In the genomic region with DNA sequence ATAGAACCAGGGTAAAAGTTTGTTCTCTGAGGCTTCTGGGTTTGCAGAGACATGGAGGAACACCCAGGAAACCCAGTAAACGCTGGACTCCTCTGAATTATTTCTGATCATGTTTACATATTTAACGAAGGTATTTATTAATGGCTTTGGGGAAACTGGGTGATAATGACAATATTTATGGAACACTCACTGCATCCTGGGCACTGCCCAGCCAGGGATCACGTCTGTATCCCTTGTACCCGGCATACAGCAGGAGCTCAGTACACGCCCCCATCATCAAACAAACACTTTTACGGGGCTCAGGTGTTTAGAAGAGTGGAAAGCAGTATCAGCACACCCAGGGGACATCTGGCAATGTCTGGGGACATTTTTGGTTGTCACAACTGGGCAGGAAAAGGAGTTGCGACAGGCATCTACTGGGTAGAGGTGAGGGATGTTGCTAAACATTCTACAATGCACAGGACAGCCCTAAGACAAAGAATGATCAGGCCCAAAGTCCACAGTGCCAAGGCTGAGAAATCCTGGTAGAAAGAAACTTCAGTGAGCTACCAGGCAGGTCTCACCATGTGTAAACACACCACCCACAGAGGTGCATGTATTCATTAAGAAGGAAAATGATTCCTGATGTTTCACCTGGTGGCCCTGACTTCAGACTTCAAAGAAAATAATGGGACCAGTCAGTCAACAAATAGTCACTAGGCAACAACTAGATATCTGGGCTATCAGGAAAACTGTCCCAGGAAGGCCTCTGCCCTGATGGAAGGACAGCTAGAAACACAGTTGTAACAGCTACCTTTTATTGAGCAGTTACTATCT, we compare ENCODE assay signal across 8 cellular contexts. TPM values are rescaled to one million over a fixed set of nuclear protein-coding genes. Genes with fewer than 3 reads are reported as not detected.
DNase-seq lines count a peak whose midpoint lies in the region; ATAC-seq and TF ChIP-seq lines count a peak whose summit lies in the region.

No MANE protein-coding gene starts in this region.

- CTCF ChIA-PET in Calu3 (lab: Charles Lee): interaction anchor here (0.5 to 1.9 kb wide), 16 partner anchors 10 to 1364 kb away, joined by 3 to 34 read pairs (median 4); partner anchors contain the start of gene ZMYND8

- H3K36me3 Mint-ChIP-seq in Calu3 (ENCODE audit: insufficient read depth, unreplicated experiment): peaks cover 67% of the 10 kb centered on the region
- peaks cover 11% of the 10 kb centered on the region for H3K36me3 Mint-ChIP-seq in effector memory CD8-positive, alpha-beta T cell (ENCODE audit: insufficient read depth)
- H3K36me3 Mint-ChIP-seq in osteocyte (ENCODE audit: unreplicated experiment): peaks cover 8% of the 10 kb centered on the region

- H3K4me1 Mint-ChIP-seq in Calu3 (ENCODE audit: low read depth, unreplicated experiment) (peaks cover 78% of the 10 kb centered on the region), osteocyte (ENCODE audit: unreplicated experiment) (peaks cover 79% of the 10 kb centered on the region)
- H3K4me1 Mint-ChIP-seq in effector memory CD8-positive, alpha-beta T cell (ENCODE audit: low read depth in 2 of 2): peaks cover 50 to 54% of the 10 kb centered on the region in 2 donors

- intact Hi-C loops in Calu3 (cut with micrococcal nuclease; ENCODE audit: unreplicated experiment): loop anchor here (2.0 kb wide), 1 partner anchor 14 kb away; no protein-coding TSS in a partner anchor

- DNase-seq in Calu3 (peak; percentile 75), NCI-H345 treated with DMSO at 0.1 percent for 48 hours (lab: John Stamatoyannopoulos, UW; ENCODE audit: unreplicated experiment) (peak; percentile 77), osteocyte (ENCODE audit: extremely low spot score, unreplicated experiment) (no peak), GM19240 (ENCODE audit: insufficient read length, low spot score) (no peak), NCI-H187 (lab: John Stamatoyannopoulos, UW) (no peak), middle frontal gyrus (ENCODE audit: extremely low spot score, low spot score) (no peak), HK-2 (ENCODE audit: unreplicated experiment) (no peak)
- no peak for DNase-seq in effector memory CD8-positive, alpha-beta T cell

- H3K9me3 Mint-ChIP-seq in Calu3 (ENCODE audit: low read depth, unreplicated experiment) (no peaks in the 10 kb centered on the region), osteocyte (ENCODE audit: unreplicated experiment) (no peaks in the 10 kb centered on the region)
- H3K9me3 Mint-ChIP-seq in effector memory CD8-positive, alpha-beta T cell: no peaks in the 10 kb centered on the region

- H3K27ac Mint-ChIP-seq in Calu3 (ENCODE audit: unreplicated experiment) (peak overlapping the region; percentile 97), osteocyte (ENCODE audit: unreplicated experiment) (peak overlapping the region; percentile 99)
- H3K27ac Mint-ChIP-seq in effector memory CD8-positive, alpha-beta T cell: peak overlapping the region; percentile 70 to 87

- no peak for TF ChIP-seq CTCF in Calu3 (IDR thresholded peaks at IDR 0.05; ENCODE audit: unreplicated experiment)
- TF ChIP-seq CTCF in osteocyte (IDR thresholded peaks at IDR 0.05): no peak

- no TSS peak for BruUV-seq in Calu3 (replicated peaks; lab: Mats Ljungman, UMichigan)

- no peak for ATAC-seq in effector memory CD8-positive, alpha-beta T cell (replicated peaks)

- H3K4me3 Mint-ChIP-seq in Calu3 (ENCODE audit: low read depth, unreplicated experiment) (peak overlapping the region; percentile 54), osteocyte (ENCODE audit: unreplicated experiment) (no peak overlapping the region)
- no peak overlapping the region for H3K4me3 Mint-ChIP-seq in effector memory CD8-positive, alpha-beta T cell

- no peaks in the 10 kb centered on the region for H3K27me3 Mint-ChIP-seq in Calu3 (ENCODE audit: unreplicated experiment)
- H3K27me3 Mint-ChIP-seq in effector memory CD8-positive, alpha-beta T cell: no peaks in the 10 kb centered on the region
- no peaks in the 10 kb centered on the region for H3K27me3 Mint-ChIP-seq in osteocyte (ENCODE audit: unreplicated experiment)

RNA-seq across cellular contexts. Expression of gene ZMYND8, which starts 35.3 kb away (rescaled TPM):
- total RNA-seq in Calu3 (2022) (53.1 and 77.3 TPM in 2 replicates), osteocyte (96.5 and 111 TPM in 2 replicates)

Comparison
In these comparisons a context has a peak if more than half of its experiments do, and no peak if none do; other contexts are left out.
1. DNase-seq: peak in Calu3 (single experiment) and NCI-H345 treated with DMSO at 0.1 percent for 48 hours (single experiment); none in effector memory CD8-positive, alpha-beta T cell (0 of 3), osteocyte (single experiment), GM19240 (single experiment), NCI-H187 (0 of 2), middle frontal gyrus (single experiment) and HK-2 (single experiment).
2. Peak in every context shown above with its lines, with median percentiles within 50 percentile points of each other: H3K27ac Mint-ChIP-seq.